Comparison of ENCODE assay signal across 8 cellular contexts in the genomic region with DNA sequence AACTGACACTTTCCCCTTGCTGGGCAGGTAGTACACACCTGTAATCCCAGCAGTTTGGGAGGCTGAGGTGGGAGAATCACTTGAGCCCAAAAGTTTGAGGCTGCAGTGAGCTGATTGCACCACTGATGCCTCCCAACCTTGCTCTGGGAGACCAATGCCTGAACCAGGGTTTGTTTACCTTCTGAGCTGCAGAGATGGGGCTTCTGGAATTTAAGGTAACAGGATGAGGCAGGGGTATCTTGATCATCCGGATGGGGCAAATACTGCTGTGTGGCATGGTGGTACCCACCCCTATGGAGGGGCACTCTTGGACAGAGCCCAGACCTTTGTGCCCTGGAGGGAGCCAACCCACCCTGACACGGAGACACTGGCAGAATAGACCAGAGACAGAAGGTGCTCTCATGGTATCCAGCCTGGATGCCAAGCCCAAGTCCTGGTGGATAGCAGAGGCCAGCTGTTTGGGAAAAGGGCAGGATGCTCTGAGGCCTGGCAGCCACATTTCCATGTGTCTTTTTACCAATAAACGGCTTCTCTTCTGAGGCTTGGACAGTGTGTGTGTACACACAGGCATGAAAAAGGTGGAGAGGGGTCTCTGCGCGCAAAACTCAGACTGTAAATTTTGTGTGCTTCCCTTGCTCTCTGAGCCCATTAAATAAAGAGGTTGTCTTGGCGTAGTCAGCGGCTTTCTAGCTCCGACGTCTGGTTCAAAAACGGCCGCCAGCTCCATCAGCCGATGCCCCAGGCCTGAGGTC. TPM values are rescaled to one million over a fixed set of nuclear protein-coding genes. Genes with fewer than 3 reads are reported as not detected.
DNase-seq lines count a peak whose midpoint lies in the region; ATAC-seq and TF ChIP-seq lines count a peak whose summit lies in the region.

No MANE protein-coding gene starts in this region.

- TF ChIP-seq CTCF in adrenal gland (IDR thresholded peaks at IDR 0.05) = no peak
- TF ChIP-seq CTCF in left lung (IDR thresholded peaks at IDR 0.05) = no peak
- TF ChIP-seq CTCF in tibial nerve (IDR thresholded peaks at IDR 0.05) = no peak
- TF ChIP-seq CTCF in omental fat pad (IDR thresholded peaks at IDR 0.05) = no peak

- intact Hi-C loops in adrenal gland (cut with DNase I) (loop anchor here in 1 of 2 donors (10.0 kb wide), 2 partner anchors 65 to 295 kb away; no protein-coding TSS in a partner anchor), left lung (cut with DNase I) (no loop called here)

- H3K36me3 ChIP-seq in adrenal gland (replicated peaks in 1 of 2) (peaks cover 0 to 17% of the 10 kb centered on the region in 2 donors), left lung (peaks cover 0 to 17% of the 10 kb centered on the region in 2 donors), tibial nerve (peaks cover 0 to 16% (median 0%) of the 10 kb centered on the region in 3 donors)

- no peak for DNase-seq in activated T-cell treated with anti-CD3 and anti-CD28 coated beads, Interleukin-2, amount 50 U/mL, for 24 hours
- DNase-seq in activated T-cell treated with anti-CD3 and anti-CD28 coated beads, Interleukin-2, amount 50 U/mL, for 1 hour = no peak
- DNase-seq in adrenal gland (no peak), left lung (no peak), tibial nerve (ENCODE audit: low spot score in 2 of 2) (no peak), omental fat pad (ENCODE audit: low spot score) (no peak)
- DNase-seq in stimulated activated CD4-positive, alpha-beta T cell treated with anti-CD3 and anti-CD28 coated beads, Interleukin-4, amount 100 ng/mL, for 4 hours = no peak
- no peak for DNase-seq in activated effector memory CD4-positive, alpha-beta T cell treated with anti-CD3 and anti-CD28 coated beads, Interleukin-2, amount 50 U/mL, for 16 hours

- peaks cover 44% of the 10 kb centered on the region for H3K36me3 Mint-ChIP-seq in activated T-cell treated with anti-CD3 and anti-CD28 coated beads, Interleukin-2, amount 50 U/mL, for 24 hours (ENCODE audit: low read depth)

- H3K27me3 Mint-ChIP-seq in activated T-cell treated with anti-CD3 and anti-CD28 coated beads, Interleukin-2, amount 50 U/mL, for 24 hours = no peaks in the 10 kb centered on the region

- H3K4me3 Mint-ChIP-seq in activated T-cell treated with anti-CD3 and anti-CD28 coated beads, Interleukin-2, amount 50 U/mL, for 24 hours = peak overlapping the region; percentile 83

- peaks cover 52% of the 10 kb centered on the region for H3K4me1 Mint-ChIP-seq in activated T-cell treated with anti-CD3 and anti-CD28 coated beads, Interleukin-2, amount 50 U/mL, for 24 hours (ENCODE audit: low read depth)

- peak overlapping the region; percentile 59 to 82 (median 72) for H3K27ac ChIP-seq in adrenal gland
- H3K27ac ChIP-seq in left lung = peak overlapping the region; percentile 78 to 80
- peak overlapping the region; percentile 68 to 95 (median 85) for H3K27ac ChIP-seq in tibial nerve

- peaks cover 5 to 26% of the 10 kb centered on the region in 2 donors for H3K4me1 ChIP-seq in adrenal gland (replicated peaks in 1 of 2)
- peaks cover 7 to 47% of the 10 kb centered on the region in 2 donors for H3K4me1 ChIP-seq in left lung
- H3K4me1 ChIP-seq in tibial nerve = peaks cover 4 to 41% (median 16%) of the 10 kb centered on the region in 4 donors

- TF ChIP-seq POLR2A in adrenal gland (IDR thresholded peaks at IDR 0.05) (no peak), tibial nerve (IDR thresholded peaks at IDR 0.05) (no peak)

- H3K27ac Mint-ChIP-seq in activated T-cell treated with anti-CD3 and anti-CD28 coated beads, Interleukin-2, amount 50 U/mL, for 24 hours = peak overlapping the region; percentile 92

- WGBS in adrenal gland, 4 donors = 10 to 15% (median 13%) methylated on average over 5 to 12 of the region's 12 CpGs
- WGBS in tibial nerve, 2 donors = 11% methylated on average over 12 of the region's 12 CpGs

- ATAC-seq in left lung (no peak), omental fat pad (ENCODE audit: low FRiP score) (no peak)

- H3K27me3 ChIP-seq in adrenal gland (no peaks in the 10 kb centered on the region), left lung (no peaks in the 10 kb centered on the region), tibial nerve (no peaks in the 10 kb centered on the region)

- H3K9me3 Mint-ChIP-seq in activated T-cell treated with anti-CD3 and anti-CD28 coated beads, Interleukin-2, amount 50 U/mL, for 24 hours = no peaks in the 10 kb centered on the region

- H3K4me3 ChIP-seq in adrenal gland = peak overlapping the region in 2 of 4 donors; percentile 61 to 84
- H3K4me3 ChIP-seq in left lung = peak overlapping the region; percentile 61 to 62
- peak overlapping the region; percentile 39 to 82 (median 75) for H3K4me3 ChIP-seq in tibial nerve

- H3K9me3 ChIP-seq in adrenal gland (replicated peaks in 1 of 3) (no peaks in the 10 kb centered on the region), left lung (no peaks in the 10 kb centered on the region), tibial nerve (no peaks in the 10 kb centered on the region)

- no peak for TF ChIP-seq EP300 in tibial nerve (IDR thresholded peaks at IDR 0.05)

RNA-seq across cellular contexts. Expression of a gene that starts 4.4 kb away (rescaled TPM):
- total RNA-seq in adrenal gland (10 to 100 TPM in 3 of 8 donors, 1 to 10 TPM in 5; 7.3 to 23.8 (median 9.0) TPM), left lung (1 to 10 TPM; 7.0 TPM), tibial nerve (1 to 10 TPM; 5.5 to 7.5 (median 7.3) TPM), omental fat pad (1 to 10 TPM; 3.4 to 5.4 (median 4.9) TPM)
- 1 to 10 TPM; 2.6 to 5.6 (median 4.2) TPM for polyA plus RNA-seq in adrenal gland

RNA-seq across cellular contexts. Expression of a gene that starts 7.8 kb away (rescaled TPM):
- 10 to 100 TPM in 6 of 8 donors, 1 to 10 TPM in 2; 8.2 to 81.3 (median 16.4) TPM for total RNA-seq in adrenal gland
- polyA plus RNA-seq in adrenal gland = 10 to 100 TPM in 1 of 3 donors, 1 to 10 TPM in 2; 2.8 to 12.2 (median 9.5) TPM
- total RNA-seq in left lung = 1 to 10 TPM; 6.0 to 8.5 TPM
- 10 to 100 TPM; 35.8 to 48.2 (median 43.0) TPM for total RNA-seq in tibial nerve
- total RNA-seq in omental fat pad = 10 to 100 TPM in 2 of 4 donors, 1 to 10 TPM in 2; 8.3 to 13.6 (median 9.9) TPM

RNA-seq across cellular contexts. Expression of a gene that starts 17.2 kb away (rescaled TPM):
- total RNA-seq in adrenal gland = 1 to 10 TPM in 7 of 8 donors, not detected in 1; 1.0 to 5.5 (median 2.8) TPM
- polyA plus RNA-seq in adrenal gland = 10 to 100 TPM in 1 of 3 donors, 1 to 10 TPM in 1, under 1 TPM in 1; 0.75 to 19.8 (median 9.3) TPM
- total RNA-seq in left lung = 1 to 10 TPM; 2.9 to 6.3 TPM
- total RNA-seq in tibial nerve = 1 to 10 TPM in 3 of 4 donors, not detected in 1; 1.4 to 4.8 (median 3.6) TPM
- total RNA-seq in omental fat pad = 1 to 10 TPM in 3 of 4 donors, under 1 TPM in 1; 0.93 to 2.6 (median 2.4) TPM

RNA-seq across cellular contexts. Expression of a gene that starts 25.0 kb away (rescaled TPM):
- total RNA-seq in adrenal gland = 1 to 10 TPM in 1 of 8 donors, not detected in 7; 2.9 TPM
- polyA plus RNA-seq in adrenal gland = 1 to 10 TPM in 1 of 3 donors, not detected in 2; 2.7 TPM
- 1 to 10 TPM in 1 of 2 donors, not detected in 1; 1.6 TPM for total RNA-seq in left lung
- not detected for total RNA-seq in tibial nerve
- total RNA-seq in omental fat pad = not detected

RNA-seq across cellular contexts. Expression of a gene that starts 29.3 kb away (rescaled TPM):
- 10 to 100 TPM; 37.6 to 67.7 (median 45.4) TPM for total RNA-seq in adrenal gland
- polyA plus RNA-seq in adrenal gland = 10 to 100 TPM; 33.7 to 65.4 (median 44.3) TPM
- 10 to 100 TPM; 32.7 to 43.7 TPM for total RNA-seq in left lung
- 10 to 100 TPM; 25.6 to 52.2 (median 31.1) TPM for total RNA-seq in tibial nerve
- total RNA-seq in omental fat pad = 10 to 100 TPM; 19.0 to 28.6 (median 26.7) TPM
